In genomic region chrX:140975472-140975871, GRCh38 we compare ENCODE assay signal across 2 cellular contexts.
TF ChIP-seq lines count a peak whose summit lies in the region.

No MANE protein-coding gene starts in this region.

TF ChIP-seq in liver, 16 proteins besides CTCF, POLR2A, EP300 and RAD21 (continued from another document):
- TF ChIP-seq MAX (IDR thresholded peaks at IDR 0.05), result no peak
- no peak for TF ChIP-seq NR2F2 (IDR thresholded peaks at IDR 0.05)
- TF ChIP-seq TAF1 (conservative IDR thresholded peaks at IDR 0.05), result no peak
- no peak for TF ChIP-seq FOXA1 (IDR thresholded peaks at IDR 0.05)
- TF ChIP-seq REST (IDR thresholded peaks at IDR 0.05), result no peak
- peak; percentile 39 for TF ChIP-seq YY1 (IDR thresholded peaks at IDR 0.05)
- TF ChIP-seq FOXA2 (IDR thresholded peaks at IDR 0.05), result no peak
- TF ChIP-seq HNF4A (conservative IDR thresholded peaks at IDR 0.05), result peak in 1 of 2 donors; percentile 29
- no peak for TF ChIP-seq HNF4G (IDR thresholded peaks at IDR 0.05)
- TF ChIP-seq, protein P1, sequence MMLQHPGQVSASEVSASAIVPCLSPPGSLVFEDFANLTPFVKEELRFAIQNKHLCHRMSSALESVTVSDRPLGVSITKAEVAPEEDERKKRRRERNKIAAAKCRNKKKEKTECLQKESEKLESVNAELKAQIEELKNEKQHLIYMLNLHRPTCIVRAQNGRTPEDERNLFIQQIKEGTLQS (IDR thresholded peaks at IDR 0.05), result no peak
- no peak for TF ChIP-seq ZBTB33 (IDR thresholded peaks at IDR 0.05)
- TF ChIP-seq RXRA (IDR thresholded peaks at IDR 0.05), result peak in 1 of 2 donors; percentile 8
- TF ChIP-seq JUND (IDR thresholded peaks at IDR 0.05), result no peak

TF ChIP-seq in HepG2, 621 proteins besides CTCF, POLR2A, EP300 and RAD21 (continued from another document):
- TF ChIP-seq SNAI1 (CRISPR knock-in tag; IDR thresholded peaks at IDR 0.05; ENCODE audit: borderline replicate concordance) (no peak), RORA (CRISPR knock-in tag; IDR thresholded peaks at IDR 0.05) (no peak), ZNF530 (CRISPR knock-in tag; IDR thresholded peaks at IDR 0.05; ENCODE audit: low read depth) (no peak), ZFP41 (CRISPR knock-in tag; IDR thresholded peaks at IDR 0.05; ENCODE audit: borderline replicate concordance) (no peak), DDIT3 (CRISPR knock-in tag; IDR thresholded peaks at IDR 0.05) (no peak), HNF1B (CRISPR knock-in tag; IDR thresholded peaks at IDR 0.05) (no peak), ZKSCAN5 (CRISPR knock-in tag; IDR thresholded peaks at IDR 0.05) (no peak), ZNF557 (CRISPR knock-in tag; IDR thresholded peaks at IDR 0.05) (no peak), ATF5 (CRISPR knock-in tag; IDR thresholded peaks at IDR 0.05; ENCODE audit: low read depth) (no peak), ZNF235 (CRISPR knock-in tag; IDR thresholded peaks at IDR 0.05; ENCODE audit: borderline replicate concordance) (no peak), MTF1 (CRISPR knock-in tag; IDR thresholded peaks at IDR 0.05) (no peak)
